In genomic region chr10:58599927-58600553, GRCh38 we compare ENCODE assay signal across 8 cellular contexts.
"Had no signal": no experiment of that assay in that cellular context is flagged by ENCODE, and none has a peak within 500 bp of the region (broad histone marks: within the 10 kb centered on the region; RNA-seq: fewer than 3 reads in every experiment).

No MANE protein-coding gene starts in this region.

- H2AFZ ChIP-seq: GM23248 had no signal

- H3K27ac ChIP-seq: GM23248 had no signal

- FAIRE-seq: H54, HTR-8/SVneo, K562 had no signal

- ATAC-seq: K562 had no signal

- H3K9ac ChIP-seq: GM23248 had no signal

- DNase-seq: GM23248, GOT3, H9, HCEC 1CT, IMR-90 had no signal

- H3K4me3 ChIP-seq: GM23248, K562 had no signal
